Comparison of ENCODE assay signal across 8 cellular contexts in the genomic region with DNA sequence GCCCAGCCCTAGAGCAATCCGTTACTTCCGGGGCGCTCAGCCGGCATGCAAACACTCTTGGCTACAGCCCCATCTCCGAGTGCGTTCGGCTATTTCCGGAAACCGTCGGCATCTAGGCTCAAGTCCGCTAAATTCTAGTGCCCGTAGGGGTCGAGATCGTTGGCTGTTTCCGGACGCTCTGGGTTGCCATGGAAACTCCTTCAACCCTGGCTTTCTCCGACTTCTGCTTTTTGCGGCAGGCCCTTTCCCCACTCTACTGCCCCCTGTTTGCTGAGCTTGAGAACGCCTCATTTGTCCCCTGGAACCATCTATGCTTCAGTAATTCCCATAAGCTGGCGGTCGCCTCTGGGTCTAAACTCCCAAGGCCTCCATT. TPM values are rescaled to one million over a fixed set of nuclear protein-coding genes. Genes with fewer than 3 reads are reported as not detected.
A peak's percentile ranks its signal among the peaks of the same experiment; 100 is the strongest.
DNase-seq lines count a peak whose midpoint lies in the region; ATAC-seq and TF ChIP-seq lines count a peak whose summit lies in the region.

No MANE protein-coding gene starts in this region.

- no peaks in the 10 kb centered on the region for H3K27me3 Mint-ChIP-seq in natural killer cell treated with Interleukin-12 subunit alpha and Interleukin-12 subunit beta and Interleukin-15 and Interleukin-18, amount 100 ng/mL, for 72 hours

- peak overlapping the region; percentile 97 for H3K27ac Mint-ChIP-seq in natural killer cell treated with Interleukin-12 subunit alpha and Interleukin-12 subunit beta and Interleukin-15 and Interleukin-18, amount 100 ng/mL, for 72 hours

- H3K4me1 Mint-ChIP-seq in natural killer cell treated with Interleukin-12 subunit alpha and Interleukin-12 subunit beta and Interleukin-15 and Interleukin-18, amount 100 ng/mL, for 72 hours (ENCODE audit: low read depth in 2 of 2), result peaks cover 31 to 38% of the 10 kb centered on the region in 2 donors

- H3K4me3 ChIP-seq in fibroblast of the aortic adventitia (ENCODE audit: low read depth, low read length), result peak overlapping the region; percentile 64

- peak overlapping the region; percentile 83 for H3K4me3 Mint-ChIP-seq in natural killer cell treated with Interleukin-12 subunit alpha and Interleukin-12 subunit beta and Interleukin-15 and Interleukin-18, amount 100 ng/mL, for 72 hours

- no peaks in the 10 kb centered on the region for H3K36me3 Mint-ChIP-seq in natural killer cell treated with Interleukin-12 subunit alpha and Interleukin-12 subunit beta and Interleukin-15 and Interleukin-18, amount 100 ng/mL, for 72 hours

- ATAC-seq in natural killer cell treated with Interleukin-12 subunit alpha and Interleukin-12 subunit beta and Interleukin-15 and Interleukin-18, amount 100 ng/mL, for 72 hours, result peak; percentile 81 to 83
- peak; percentile 67 for ATAC-seq in stimulated activated naive CD8-positive, alpha-beta T cell treated with anti-CD3 and anti-CD28 coated beads, Interleukin-15, Interleukin-2, amounts not matched to agents 100 U/mL and 50 U/mL, for 24 hours

- TF ChIP-seq CTCF in fibroblast of the aortic adventitia (IDR thresholded peaks at IDR 0.05; ENCODE audit: insufficient read depth, low read length), result peak; percentile 82

- peak; percentile 99 for DNase-seq in ELR (ENCODE audit: low read depth)
- DNase-seq in GOT3 (lab: John Stamatoyannopoulos, UW), result peak; percentile 77
- DNase-seq in LHCN-M2 (ENCODE audit: low read depth), result peak; percentile 96
- peak; percentile 100 for DNase-seq in RPMI8226
- peak; percentile 89 for DNase-seq in activated T-helper 9 cell treated with anti-CD3 and anti-CD28 coated beads, Interleukin-2, amount 50 U/mL, for 16 hours (ENCODE audit: low read depth)
- DNase-seq in fibroblast of the aortic adventitia (ENCODE audit: low read depth), result peak; percentile 97
- DNase-seq in natural killer cell treated with Interleukin-12 subunit alpha and Interleukin-12 subunit beta and Interleukin-15 and Interleukin-18, amount 100 ng/mL, for 72 hours (ENCODE audit: low spot score), result peak; percentile 98
- DNase-seq in stimulated activated naive CD8-positive, alpha-beta T cell treated with anti-CD3 and anti-CD28 coated beads, Interleukin-15, Interleukin-2, amounts not matched to agents 100 U/mL and 50 U/mL, for 24 hours, result peak; percentile 99

- H3K9me3 Mint-ChIP-seq in natural killer cell treated with Interleukin-12 subunit alpha and Interleukin-12 subunit beta and Interleukin-15 and Interleukin-18, amount 100 ng/mL, for 72 hours, result no peaks in the 10 kb centered on the region

RNA-seq across cellular contexts. Expression of a gene that starts 0.5 kb away (rescaled TPM):
- total RNA-seq in LHCN-M2 (2014; rRNA removed) (21.2 and 40.6 TPM in 2 replicates), fibroblast of the aortic adventitia (ENCODE audit: low replicate concordance) (36.7 and 41.3 TPM in 2 replicates)
- 49.3 TPM for polyA plus RNA-seq in LHCN-M2 (2012)
- 10 to 100 TPM; 12.6 to 20.1 TPM for total RNA-seq in natural killer cell treated with Interleukin-12 subunit alpha and Interleukin-12 subunit beta and Interleukin-15 and Interleukin-18, amount 100 ng/mL, for 72 hours

RNA-seq across cellular contexts. Expression of a gene that starts 21.2 kb away (rescaled TPM):
- total RNA-seq in LHCN-M2 (2014; rRNA removed) (3.3 and 13.0 TPM in 2 replicates), fibroblast of the aortic adventitia (ENCODE audit: low replicate concordance) (0.90 and 23.1 TPM in 2 replicates)
- polyA plus RNA-seq in LHCN-M2 (2012), result 22.2 TPM
- 100 to 1,000 TPM in 1 of 2 donors, 10 to 100 TPM in 1; 76.2 to 139 TPM for total RNA-seq in natural killer cell treated with Interleukin-12 subunit alpha and Interleukin-12 subunit beta and Interleukin-15 and Interleukin-18, amount 100 ng/mL, for 72 hours

RNA-seq across cellular contexts. Expression of a gene that starts 40.6 kb away (rescaled TPM):
- total RNA-seq in LHCN-M2 (2014; rRNA removed), result 33.7 and 51.1 TPM in 2 replicates
- 18.7 TPM for polyA plus RNA-seq in LHCN-M2 (2012)
- total RNA-seq in fibroblast of the aortic adventitia (ENCODE audit: low replicate concordance), result 4.4 and 11.7 TPM in 2 replicates
- total RNA-seq in natural killer cell treated with Interleukin-12 subunit alpha and Interleukin-12 subunit beta and Interleukin-15 and Interleukin-18, amount 100 ng/mL, for 72 hours, result 10 to 100 TPM; 17.4 to 34.2 TPM

RNA-seq across cellular contexts. Expression of a gene that starts 51.4 kb away (rescaled TPM):
- 1.4 and 1.7 TPM in 2 replicates for total RNA-seq in LHCN-M2 (2014; rRNA removed)
- polyA plus RNA-seq in LHCN-M2 (2012), result 2.5 TPM
- 2.8 TPM in 1 of 2 replicates, not detected in the other for total RNA-seq in fibroblast of the aortic adventitia (ENCODE audit: low replicate concordance)
- total RNA-seq in natural killer cell treated with Interleukin-12 subunit alpha and Interleukin-12 subunit beta and Interleukin-15 and Interleukin-18, amount 100 ng/mL, for 72 hours, result 1 to 10 TPM; 3.9 to 5.1 TPM

RNA-seq across cellular contexts. Expression of a gene that starts 54.9 kb away (rescaled TPM):
- 2.2 and 2.4 TPM in 2 replicates for total RNA-seq in LHCN-M2 (2014; rRNA removed)
- polyA plus RNA-seq in LHCN-M2 (2012), result 3.2 TPM
- 2.4 and 3.1 TPM in 2 replicates for total RNA-seq in fibroblast of the aortic adventitia (ENCODE audit: low replicate concordance)
- total RNA-seq in natural killer cell treated with Interleukin-12 subunit alpha and Interleukin-12 subunit beta and Interleukin-15 and Interleukin-18, amount 100 ng/mL, for 72 hours, result 10 to 100 TPM; 30.3 to 31.4 TPM

Comparison
In these comparisons a context has a peak if more than half of its experiments do, and no peak if none do; other contexts are left out.
1. Peak in every context shown above with its lines: DNase-seq, ATAC-seq and H3K4me3 ChIP-seq.